ENCODE assay signal across 1 cellular context in genomic region chr16:79950932-79951719, GRCh38.
TF ChIP-seq lines count a peak whose summit lies in the region.

No MANE protein-coding gene starts in this region.

TF ChIP-seq in K562, 482 proteins besides CTCF, POLR2A, EP300 and RAD21 (continued from another document and continues in another):
- TF ChIP-seq BRF2 (IDR thresholded peaks at IDR 0.05; ENCODE audit: borderline replicate concordance, insufficient read depth, insufficient read length) (no peak), HOXB6 (CRISPR knock-in tag; IDR thresholded peaks at IDR 0.05; ENCODE audit: borderline replicate concordance) (no peak), JUNB (CRISPR knock-in tag; conservative IDR thresholded peaks at IDR 0.05) (no peak), GTF2B (IDR thresholded peaks at IDR 0.05; ENCODE audit: extremely low read depth, insufficient read length) (no peak), ETV5 (CRISPR knock-in tag; IDR thresholded peaks at IDR 0.05; ENCODE audit: low read depth) (no peak), ZKSCAN8 (CRISPR knock-in tag; IDR thresholded peaks at IDR 0.05) (no peak), MLLT1 (IDR thresholded peaks at IDR 0.05) (peak in 1 of 2 experiments; percentile 75; a peak in 1 of 4 replicates), PHF8 (IDR thresholded peaks at IDR 0.05; ENCODE audit: borderline replicate concordance, low read length) (no peak), ZNF764 (CRISPR knock-in tag; IDR thresholded peaks at IDR 0.05; ENCODE audit: low read depth) (no peak), RBM17 (IDR thresholded peaks at IDR 0.05; ENCODE audit: borderline replicate concordance, low read depth, low read length) (no peak), MXD1 (CRISPR knock-in tag; IDR thresholded peaks at IDR 0.05; ENCODE audit: borderline replicate concordance, poor library complexity, severe bottlenecking) (no peak), MEIS2 (IDR thresholded peaks at IDR 0.05; ENCODE audit: partially characterized antibody) (no peak), DLX4 (CRISPR knock-in tag; IDR thresholded peaks at IDR 0.05) (no peak), BRD4 (IDR thresholded peaks at IDR 0.05) (no peak), KDM1A (IDR thresholded peaks at IDR 0.05) (peak; percentile 69 to 73; a peak in 3 of 4 replicates), ZC3H8 (IDR thresholded peaks at IDR 0.05) (no peak), ZNF384 (IDR thresholded peaks at IDR 0.05; ENCODE audit: low read depth, low read length) (no peak), MAFF (IDR thresholded peaks at IDR 0.05; ENCODE audit: low read length) (no peak), CHD7 (IDR thresholded peaks at IDR 0.05; ENCODE audit: low read depth, low read length) (no peak), TRIM24 (IDR thresholded peaks at IDR 0.05) (no peak), HNRNPK (IDR thresholded peaks at IDR 0.05; ENCODE audit: low read depth, low read length, poor library complexity, severe bottlenecking) (no peak), KLF10 (CRISPR knock-in tag; IDR thresholded peaks at IDR 0.05) (no peak), FOSL1 (tag; conservative IDR thresholded peaks at IDR 0.05) (peak; percentile 53; the same call in 1 of the 2 replicates), KAT8 (IDR thresholded peaks at IDR 0.05; ENCODE audit: low read depth) (no peak), NR1H2 (CRISPR knock-in tag; IDR thresholded peaks at IDR 0.05) (no peak), TAF7 (tag; IDR thresholded peaks at IDR 0.05) (no peak), DEAF1 (CRISPR knock-in tag; IDR thresholded peaks at IDR 0.05) (no peak), MLX (CRISPR knock-in tag; conservative IDR thresholded peaks at IDR 0.05) (no peak), ZBTB49 (CRISPR knock-in tag; IDR thresholded peaks at IDR 0.05; ENCODE audit: borderline replicate concordance) (no peak), PCBP2 (IDR thresholded peaks at IDR 0.05; ENCODE audit: low read depth, low read length, poor library complexity, severe bottlenecking) (no peak), CBX8 (IDR thresholded peaks at IDR 0.05; ENCODE audit: borderline replicate concordance, extremely low read depth, low read depth, low read length, poor library complexity, severe bottlenecking) (no peak), STAT5B (CRISPR knock-in tag; IDR thresholded peaks at IDR 0.05) (no peak), ZFP91 (CRISPR knock-in tag; IDR thresholded peaks at IDR 0.05) (no peak), SMARCE1 (IDR thresholded peaks at IDR 0.05) (peak; percentile 57; the same call in 1 of the 2 replicates), ZNF324 (CRISPR knock-in tag; IDR thresholded peaks at IDR 0.05) (no peak)
